1 cellular context compared by ENCODE assay signal in genomic region chr5:170420809-170421412, GRCh38.
TF ChIP-seq lines count a peak whose summit lies in the region.

No MANE protein-coding gene starts in this region.

TF ChIP-seq in GM23338, 12 proteins besides CTCF, POLR2A, EP300 and RAD21 (continued from another document):
- TF ChIP-seq REST (IDR thresholded peaks at IDR 0.05; ENCODE audit: unreplicated experiment) (no peak), EZH2phosphoT487 (IDR thresholded peaks at IDR 0.05; ENCODE audit: unreplicated experiment) (no peak), EZH2 (IDR thresholded peaks at IDR 0.05; ENCODE audit: low read depth, unreplicated experiment) (no peak), NANOG (IDR thresholded peaks at IDR 0.05; ENCODE audit: borderline replicate concordance) (no peak), ZNF114 (CRISPR knock-in tag; IDR thresholded peaks at IDR 0.05) (no peak), ZNF331 (CRISPR knock-in tag; IDR thresholded peaks at IDR 0.05; ENCODE audit: low read depth) (no peak), POLR2AphosphoS5 (IDR thresholded peaks at IDR 0.05; ENCODE audit: low read depth) (no peak)
